Comparison of ENCODE assay signal across 35 cellular contexts in the genomic region with DNA sequence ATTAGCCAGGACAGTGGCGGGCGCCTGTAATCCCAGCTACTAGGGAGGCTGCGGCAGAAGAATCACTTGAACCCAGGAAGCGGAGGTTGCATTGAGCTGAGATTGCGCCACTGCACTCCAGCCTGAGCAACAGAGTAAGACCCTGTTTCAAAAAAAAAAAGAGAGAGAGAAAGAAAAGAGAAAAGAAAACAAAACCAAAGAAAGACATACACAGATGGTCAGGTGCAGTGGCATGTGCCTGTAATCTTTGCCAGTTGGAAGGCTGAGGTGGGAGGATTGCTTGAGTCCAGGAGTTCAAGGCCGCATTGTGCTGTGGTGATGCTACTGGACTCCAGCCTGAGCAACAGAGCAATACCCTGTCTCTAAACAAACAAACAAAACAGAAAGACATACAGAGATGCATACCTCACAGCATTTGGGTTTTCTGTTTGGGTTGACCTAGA.
"Had no signal": no experiment of that assay in that cellular context is flagged by ENCODE, and none has a peak within 500 bp of the region (broad histone marks: within the 10 kb centered on the region; RNA-seq: fewer than 3 reads in every experiment).

No MANE protein-coding gene starts in this region.

- H3K36me3 Mint-ChIP-seq: activated naive CD8-positive, alpha-beta T cell had no signal

- H3K27me3 Mint-ChIP-seq: activated naive CD8-positive, alpha-beta T cell; activated naive CD8-positive, alpha-beta T cell treated with anti-CD3 and anti-CD28 coated beads, Interleukin-2, amount 50 U/mL, for 24 hours; activated T-cell treated with anti-CD3 and anti-CD28 coated beads, Interleukin-2, amount 50 U/mL, for 24 hours had no signal

- H3K4me1 Mint-ChIP-seq: activated CD4-positive, alpha-beta T cell treated with anti-CD3 and anti-CD28 coated beads, Interleukin-2, amount 10 ng/mL, durations not matched to agents 7 days and 5 days; activated naive CD8-positive, alpha-beta T cell treated with anti-CD3 and anti-CD28 coated beads, Interleukin-2, amount 50 U/mL, for 24 hours; central memory CD8-positive, alpha-beta T cell had no signal

- H3K9me3 ChIP-seq: MG63, Peyer's patch, SJSA1, SK-N-SH had no signal

- H3K4me3 ChIP-seq: cardiac muscle cell, K562, MG63, Peyer's patch, SJSA1 had no signal

- H3K27ac ChIP-seq: brain microvascular endothelial cell, cardiac muscle cell, Peyer's patch, SJSA1, WERI-Rb-1 had no signal

- H3K4me1 ChIP-seq: Peyer's patch, SJSA1 had no signal

- DNase-seq: activated CD4-positive, alpha-beta T cell treated with anti-CD3 and anti-CD28 coated beads, Interleukin-2, amount 10 ng/mL, durations not matched to agents 7 days and 5 days; activated CD4-positive, alpha-beta T cell treated with anti-CD3 and anti-CD28 coated beads, Interleukin-2, amount 50 U/mL, for 48 hours; activated CD8-positive, alpha-beta T cell treated with anti-CD3 and anti-CD28 coated beads, Interleukin-2, amount 10 ng/mL, durations not matched to agents 7 days and 5 days; activated gamma-delta T cell treated with Interleukin-2 at 50 U/mL for 16 hours; activated naive CD4-positive, alpha-beta T cell treated with anti-CD3 and anti-CD28 coated beads, Interleukin-2, amount 10 ng/mL, durations not matched to agents 7 days and 5 days; activated naive CD8-positive, alpha-beta T cell treated with anti-CD3 and anti-CD28 coated beads, Interleukin-2, amount 50 U/mL, for 24 hours; activated T-cell treated with anti-CD3 and anti-CD28 coated beads, Interleukin-2, amount 50 U/mL, for 24 hours; amniotic stem cell; aorta; brain microvascular endothelial cell; Karpas-422; MG63; NCI-H1048; NCI-H1436 treated with DMSO at 0.1 percent for 48 hours; NCI-H1694 treated with DMSO at 0.1 percent for 48 hours; NCI-H2029; NCI-H345; NCI-H510A; NCI-H526; NCI-H748 treated with DMSO at 0.1 percent for 48 hours; NK-92 treated with Interleukin-12 subunit alpha and Interleukin-12 subunit beta, amount 100 ng/mL, for 24 hours; PC-3; Peyer's patch; RPMI8226; SHP77 treated with DMSO at 0.1 percent for 48 hours; SK-N-SH; T-helper 2 cell; T-helper 9 cell; WERI-Rb-1 had no signal

- H3K36me3 ChIP-seq: brain microvascular endothelial cell, cardiac muscle cell, MG63, Peyer's patch, SJSA1, WERI-Rb-1 had no signal

- H3K4me3 Mint-ChIP-seq: activated CD4-positive, alpha-beta T cell treated with anti-CD3 and anti-CD28 coated beads, Interleukin-2, amount 10 ng/mL, durations not matched to agents 7 days and 5 days; activated CD8-positive, alpha-beta T cell treated with anti-CD3 and anti-CD28 coated beads, Interleukin-2, amount 10 ng/mL, durations not matched to agents 7 days and 5 days; activated naive CD4-positive, alpha-beta T cell treated with anti-CD3 and anti-CD28 coated beads, Interleukin-2, amount 10 ng/mL, durations not matched to agents 7 days and 5 days; activated naive CD8-positive, alpha-beta T cell; activated naive CD8-positive, alpha-beta T cell treated with anti-CD3 and anti-CD28 coated beads, Interleukin-2, amount 50 U/mL, for 24 hours; activated T-cell treated with anti-CD3 and anti-CD28 coated beads, Interleukin-2, amount 50 U/mL, for 24 hours; activated T-helper 1 cell treated with anti-CD3 and anti-CD28 coated beads, Interleukin-12 subunit alpha, Interleukin-12 subunit beta, Interleukin-2, Interleukin-4 antibody, amounts not matched to agents 30 ng/mL and 10 ng/mL and 1 ng/mL, durations not matched to agents 14 hours and 24 hours and 36 hours; central memory CD8-positive, alpha-beta T cell had no signal

- H3K27ac Mint-ChIP-seq: activated CD4-positive, alpha-beta T cell treated with anti-CD3 and anti-CD28 coated beads, Interleukin-2, amount 10 ng/mL, durations not matched to agents 7 days and 5 days; activated CD8-positive, alpha-beta T cell treated with anti-CD3 and anti-CD28 coated beads, Interleukin-2, amount 10 ng/mL, durations not matched to agents 7 days and 5 days; activated naive CD4-positive, alpha-beta T cell treated with anti-CD3 and anti-CD28 coated beads, Interleukin-2, amount 10 ng/mL, durations not matched to agents 7 days and 5 days; activated naive CD8-positive, alpha-beta T cell; activated naive CD8-positive, alpha-beta T cell treated with anti-CD3 and anti-CD28 coated beads, Interleukin-2, amount 50 U/mL, for 24 hours; activated T-cell treated with anti-CD3 and anti-CD28 coated beads, Interleukin-2, amount 50 U/mL, for 24 hours; activated T-helper 1 cell treated with anti-CD3 and anti-CD28 coated beads, Interleukin-12 subunit alpha, Interleukin-12 subunit beta, Interleukin-2, Interleukin-4 antibody, amounts not matched to agents 30 ng/mL and 10 ng/mL and 1 ng/mL, durations not matched to agents 14 hours and 24 hours and 36 hours had no signal

- H3K27me3 ChIP-seq: brain microvascular endothelial cell, cardiac muscle cell, MG63, Peyer's patch, SJSA1 had no signal

- ATAC-seq: activated naive CD8-positive, alpha-beta T cell treated with anti-CD3 and anti-CD28 coated beads, Interleukin-2, amount 50 U/mL, for 24 hours; K562; PC-3 had no signal
